In genomic region chr6:163836916-163837660, GRCh38 we compare ENCODE assay signal across 1 cellular context.
TF ChIP-seq lines count a peak whose summit lies in the region.

No MANE protein-coding gene starts in this region.

TF ChIP-seq in K562, 482 proteins besides CTCF, POLR2A, EP300 and RAD21:
- TF ChIP-seq CHD7 (IDR thresholded peaks at IDR 0.05; ENCODE audit: low read depth, low read length) = no peak
- TF ChIP-seq SMAD2 (IDR thresholded peaks at IDR 0.05; ENCODE audit: low read depth, low read length) = no peak
- no peak for TF ChIP-seq CXXC5 (CRISPR knock-in tag; IDR thresholded peaks at IDR 0.05)
- no peak for TF ChIP-seq THRA (IDR thresholded peaks at IDR 0.05)
- no peak for TF ChIP-seq ZC3H8 (IDR thresholded peaks at IDR 0.05)
- no peak for TF ChIP-seq HOXB6 (CRISPR knock-in tag; IDR thresholded peaks at IDR 0.05; ENCODE audit: borderline replicate concordance)
